Comparison of ENCODE assay signal across 8 cellular contexts in the genomic region with DNA sequence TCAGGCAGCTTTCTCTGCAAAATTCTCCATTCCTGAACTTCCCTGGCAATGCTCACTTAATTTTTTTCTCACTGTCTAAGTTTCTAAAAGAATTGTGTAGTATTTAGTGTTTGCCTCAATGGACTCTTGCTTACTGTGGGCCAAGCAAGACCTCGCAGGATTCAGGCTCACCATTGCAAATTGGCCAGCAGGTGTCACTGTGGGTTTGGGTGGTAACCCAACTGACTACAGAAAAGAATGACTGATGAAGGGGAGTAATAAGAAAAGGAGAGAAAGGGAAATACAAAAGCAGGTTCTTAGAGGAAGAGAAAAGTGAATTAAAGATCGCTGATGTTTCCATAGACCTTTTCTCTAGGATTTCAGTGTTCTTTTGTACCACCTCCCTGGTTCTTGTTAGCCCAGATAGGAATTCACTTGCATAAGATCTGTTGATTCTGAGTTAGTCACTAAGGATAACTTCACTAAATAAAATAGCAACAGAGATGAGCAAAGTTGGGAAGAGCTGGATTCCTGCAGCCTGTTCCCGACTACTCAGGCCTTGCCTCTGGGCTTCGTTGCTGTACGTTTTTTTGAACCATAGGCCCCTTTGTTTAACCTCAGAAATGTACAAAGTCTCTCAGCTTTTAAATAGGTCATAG.
A peak's percentile ranks its signal among the peaks of the same experiment; 100 is the strongest.
DNase-seq lines count a peak whose midpoint lies in the region; ATAC-seq and TF ChIP-seq lines count a peak whose summit lies in the region.

No MANE protein-coding gene starts in this region.

- DNase-seq in COR-L47 (lab: John Stamatoyannopoulos, UW) (peak; percentile 33), HPDE6-E6E7 (ENCODE audit: extremely low spot score) (peak; percentile 45), heart left ventricle (peak; percentile 67 to 78 (median 72)), psoas muscle (peak; percentile 63 to 77)
- peak; percentile 40 for DNase-seq in activated naive CD8-positive, alpha-beta T cell treated with anti-CD3 and anti-CD28 coated beads for 36 hours
- no peak for DNase-seq in effector memory CD4-positive, alpha-beta T cell

- peak; percentile 93 for TF ChIP-seq CTCF in OCI-LY3 (IDR thresholded peaks at IDR 0.05; ENCODE audit: low read depth, low read length)
- peak; percentile 75 to 95 (median 89) for TF ChIP-seq CTCF in heart left ventricle (IDR thresholded peaks at IDR 0.05)
- peak; percentile 77 for TF ChIP-seq CTCF in psoas muscle (IDR thresholded peaks at IDR 0.05)

- H3K4me1 Mint-ChIP-seq in activated naive CD8-positive, alpha-beta T cell treated with anti-CD3 and anti-CD28 coated beads for 36 hours: no peaks in the 10 kb centered on the region

- no peaks in the 10 kb centered on the region for H3K36me3 Mint-ChIP-seq in activated naive CD8-positive, alpha-beta T cell treated with anti-CD3 and anti-CD28 coated beads for 36 hours

- ATAC-seq in GM19324 (IDR thresholded peaks at IDR 0.05; ENCODE audit: low FRiP score, unreplicated experiment) (peak; percentile 66), heart left ventricle (peak; percentile 67 to 92 (median 81)), psoas muscle (peak; percentile 58 to 85 (median 76))

- no peaks in the 10 kb centered on the region for H3K79me2 ChIP-seq in OCI-LY3 (ENCODE audit: low read length)

- no peak overlapping the region for H3K4me3 ChIP-seq in OCI-LY3 (ENCODE audit: low read length)
- H3K4me3 ChIP-seq in heart left ventricle: no peak overlapping the region
- H3K4me3 ChIP-seq in psoas muscle: no peak overlapping the region
- H3K4me3 ChIP-seq in effector memory CD4-positive, alpha-beta T cell (ENCODE audit: insufficient read depth, low read depth, low read length, poor library complexity, severe bottlenecking): no peak overlapping the region

- no peak overlapping the region for H2AFZ ChIP-seq in OCI-LY3 (ENCODE audit: low read depth, low read length)

- H3K4me2 ChIP-seq in OCI-LY3 (ENCODE audit: low read length): peak overlapping the region; percentile 30

- H3K36me3 ChIP-seq in OCI-LY3 (replicated peaks; ENCODE audit: low read depth, low read length): no peaks in the 10 kb centered on the region
- no peaks in the 10 kb centered on the region for H3K36me3 ChIP-seq in heart left ventricle
- no peaks in the 10 kb centered on the region for H3K36me3 ChIP-seq in psoas muscle (ENCODE audit: insufficient read depth in 1 of 2, low read depth in 1 of 2)
- H3K36me3 ChIP-seq in effector memory CD4-positive, alpha-beta T cell (ENCODE audit: control insufficient read depth, insufficient read depth, low read length): no peaks in the 10 kb centered on the region

- peak overlapping the region; percentile 23; the same call in 1 of the 2 replicates for H3K9ac ChIP-seq in OCI-LY3 (ENCODE audit: low read length)

- H3K9me3 ChIP-seq in OCI-LY3 (ENCODE audit: insufficient read depth, low read length) (no peaks in the 10 kb centered on the region), heart left ventricle (no peaks in the 10 kb centered on the region), psoas muscle (no peaks in the 10 kb centered on the region)
- no peaks in the 10 kb centered on the region for H3K9me3 ChIP-seq in effector memory CD4-positive, alpha-beta T cell (ENCODE audit: control insufficient read depth, low read length)

- WGBS in heart left ventricle, 4 donors: 28 to 34% (median 31%) methylated on average over 5 of the region's 5 CpGs
- 18 to 28% (median 20%) methylated on average over 5 of the region's 5 CpGs for WGBS in psoas muscle, 3 donors

- no peak overlapping the region for H3K27ac ChIP-seq in OCI-LY3 (ENCODE audit: low read length)
- H3K27ac ChIP-seq in heart left ventricle: peak overlapping the region in 5 of 12 donors; percentile 15 to 56 (median 34)
- H3K27ac ChIP-seq in psoas muscle: no peak overlapping the region
- no peak overlapping the region for H3K27ac ChIP-seq in effector memory CD4-positive, alpha-beta T cell (ENCODE audit: insufficient read depth, low read length, poor library complexity, severe bottlenecking)

- intact Hi-C loops in heart left ventricle (cut with DNase I): loop anchor here (1.0 to 10.0 kb wide), 16 partner anchors 105 to 809 kb away; a partner anchor contains a TSS
- intact Hi-C loops in psoas muscle (cut with DNase I): loop anchor here (2.0 to 5.0 kb wide), 4 partner anchors 413 to 808 kb away; no protein-coding TSS in a partner anchor

- no peak overlapping the region for H3K4me3 Mint-ChIP-seq in activated naive CD8-positive, alpha-beta T cell treated with anti-CD3 and anti-CD28 coated beads for 36 hours

- H3K27me3 ChIP-seq in OCI-LY3 (ENCODE audit: low read depth, low read length) (no peaks in the 10 kb centered on the region), heart left ventricle (no peaks in the 10 kb centered on the region), psoas muscle (ENCODE audit: insufficient read depth in 3 of 3, low read length in 2 of 3) (no peaks in the 10 kb centered on the region)
- no peaks in the 10 kb centered on the region for H3K27me3 ChIP-seq in effector memory CD4-positive, alpha-beta T cell (replicated peaks; ENCODE audit: control insufficient read depth, insufficient read depth, low read length, poor library complexity, severe bottlenecking)

- no peaks in the 10 kb centered on the region for H3K27me3 Mint-ChIP-seq in activated naive CD8-positive, alpha-beta T cell treated with anti-CD3 and anti-CD28 coated beads for 36 hours

- peaks cover 28% of the 10 kb centered on the region for H3K4me1 ChIP-seq in OCI-LY3 (ENCODE audit: low read length)
- H3K4me1 ChIP-seq in heart left ventricle: peaks cover 0 to 42% (median 7%) of the 10 kb centered on the region in 12 donors
- no peaks in the 10 kb centered on the region for H3K4me1 ChIP-seq in psoas muscle
- no peaks in the 10 kb centered on the region for H3K4me1 ChIP-seq in effector memory CD4-positive, alpha-beta T cell (ENCODE audit: control insufficient read depth, insufficient read depth, low read length, poor library complexity, severe bottlenecking)

- H3K9me3 Mint-ChIP-seq in activated naive CD8-positive, alpha-beta T cell treated with anti-CD3 and anti-CD28 coated beads for 36 hours: no peaks in the 10 kb centered on the region

- no peak for TF ChIP-seq POLR2A in heart left ventricle (IDR thresholded peaks at IDR 0.05)

- H3K27ac Mint-ChIP-seq in activated naive CD8-positive, alpha-beta T cell treated with anti-CD3 and anti-CD28 coated beads for 36 hours: no peak overlapping the region

- H4K20me1 ChIP-seq in OCI-LY3 (ENCODE audit: insufficient read depth, low read length): no peaks in the 10 kb centered on the region

Comparison
In these comparisons a context has a peak if more than half of its experiments do, and no peak if none do; other contexts are left out.
1. DNase-seq: peak in COR-L47 (single experiment), HPDE6-E6E7 (single experiment), activated naive CD8-positive, alpha-beta T cell treated with anti-CD3 and anti-CD28 coated beads for 36 hours (single experiment), heart left ventricle (5 of 5) and psoas muscle (2 of 2); none in effector memory CD4-positive, alpha-beta T cell (0 of 3).
2. Peak in every context shown above with its lines, with median percentiles within 50 percentile points of each other: ATAC-seq and CTCF ChIP-seq.